Comparison of ENCODE assay signal across 26 cellular contexts in genomic region chr2:26465266-26465925, GRCh38. TPM values are rescaled to one million over a fixed set of nuclear protein-coding genes. Genes with fewer than 3 reads are reported as not detected.
"Had no signal": no experiment of that assay in that cellular context is flagged by ENCODE, and none has a peak within 500 bp of the region (broad histone marks: within the 10 kb centered on the region; RNA-seq: fewer than 3 reads in every experiment).

No MANE protein-coding gene starts in this region.

- H3K4me1 Mint-ChIP-seq: activated CD4-positive, alpha-beta memory T cell treated with anti-CD3 and anti-CD28 coated beads, Interleukin-2, amount 10 ng/mL, durations not matched to agents 7 days and 5 days; activated CD4-positive, alpha-beta T cell treated with anti-CD3 and anti-CD28 coated beads, Interleukin-2, amount 10 ng/mL, durations not matched to agents 24 days and 14 days; activated naive CD4-positive, alpha-beta T cell treated with anti-CD3 and anti-CD28 coated beads, Interleukin-2, amount 50 U/mL, for 24 hours; natural killer cell had no signal

- ATAC-seq: activated CD4-positive, CD25-positive, alpha-beta regulatory T cell treated with anti-CD3 and anti-CD28 coated beads, Interleukin-2, amount 50 U/mL, for 24 hours; activated T-cell treated with anti-CD3 and anti-CD28 coated beads, Interleukin-2, amount 50 U/mL, for 72 hours; body of pancreas; left lung; natural killer cell; right lobe of liver had no signal

- H3K27me3 ChIP-seq: body of pancreas, cardiac muscle cell, left lung, right lobe of liver had no signal

- H2AFZ ChIP-seq: parathyroid adenoma had no signal

- H3K9ac ChIP-seq: parathyroid adenoma had no signal

- H3K79me2 ChIP-seq: parathyroid adenoma had no signal

- H3K4me3 ChIP-seq: body of pancreas, cardiac muscle cell, left lung, right lobe of liver, thoracic aorta had no signal

- H3K27ac ChIP-seq: body of pancreas, cardiac muscle cell, left lung, parathyroid adenoma, right lobe of liver, thoracic aorta, VCaP had no signal

- H3K27ac Mint-ChIP-seq: activated CD4-positive, alpha-beta memory T cell treated with anti-CD3 and anti-CD28 coated beads, Interleukin-2, amount 10 ng/mL, durations not matched to agents 7 days and 5 days; activated CD4-positive, alpha-beta T cell treated with anti-CD3 and anti-CD28 coated beads, Interleukin-2, amount 10 ng/mL, durations not matched to agents 24 days and 14 days; activated T-cell treated with anti-CD3 and anti-CD28 coated beads, Interleukin-2, amount 50 U/mL, for 72 hours; dendritic cell treated with granulocyte-macrophage colony-stimulating factor and Interleukin-4, amounts not matched to agents 40 ng/mL and 50 ng/mL, for 4 days; mesothelial cell of epicardium; natural killer cell; type B pancreatic cell had no signal

- H3K36me3 Mint-ChIP-seq: mesothelial cell of epicardium, natural killer cell, type B pancreatic cell had no signal

- H3K4me1 ChIP-seq: body of pancreas, parathyroid adenoma, right lobe of liver had no signal

- H3K4me3 Mint-ChIP-seq: activated CD4-positive, alpha-beta memory T cell treated with anti-CD3 and anti-CD28 coated beads, Interleukin-2, amount 10 ng/mL, durations not matched to agents 7 days and 5 days; activated CD4-positive, alpha-beta T cell treated with anti-CD3 and anti-CD28 coated beads, Interleukin-2, amount 10 ng/mL, durations not matched to agents 24 days and 14 days; activated naive CD4-positive, alpha-beta T cell treated with anti-CD3 and anti-CD28 coated beads, Interleukin-2, amount 50 U/mL, for 24 hours; activated T-cell treated with anti-CD3 and anti-CD28 coated beads, Interleukin-2, amount 50 U/mL, for 72 hours; dendritic cell treated with granulocyte-macrophage colony-stimulating factor and Interleukin-4, amounts not matched to agents 40 ng/mL and 50 ng/mL, for 4 days; mesothelial cell of epicardium; natural killer cell; type B pancreatic cell had no signal

- H3K36me3 ChIP-seq: cardiac muscle cell, left lung, right lobe of liver, thoracic aorta had no signal

- DNase-seq: activated CD4-positive, alpha-beta memory T cell treated with anti-CD3 and anti-CD28 coated beads, Interleukin-2, amount 10 ng/mL, durations not matched to agents 7 days and 5 days; activated CD4-positive, alpha-beta T cell treated with anti-CD3 and anti-CD28 coated beads, Interleukin-2, amount 10 ng/mL, durations not matched to agents 24 days and 14 days; activated gamma-delta T cell; activated T-cell treated with anti-CD3 and anti-CD28 coated beads, Interleukin-2, amount 50 U/mL, for 72 hours; anterior cingulate cortex; effector CD4-positive, alpha-beta T cell; erythroblast; foreskin fibroblast; mammary epithelial cell; natural killer cell; stimulated activated CD4-positive, alpha-beta T cell treated with anti-CD3 and anti-CD28 coated beads, Interleukin-4, amount 100 ng/mL, for 1 hour; stimulated activated naive CD4-positive, alpha-beta T cell had no signal

- H3K27me3 Mint-ChIP-seq: activated CD4-positive, alpha-beta memory T cell treated with anti-CD3 and anti-CD28 coated beads, Interleukin-2, amount 10 ng/mL, durations not matched to agents 7 days and 5 days; activated CD4-positive, alpha-beta T cell treated with anti-CD3 and anti-CD28 coated beads, Interleukin-2, amount 10 ng/mL, durations not matched to agents 24 days and 14 days; activated naive CD4-positive, alpha-beta T cell treated with anti-CD3 and anti-CD28 coated beads, Interleukin-2, amount 50 U/mL, for 24 hours; dendritic cell treated with granulocyte-macrophage colony-stimulating factor and Interleukin-4, amounts not matched to agents 40 ng/mL and 50 ng/mL, for 4 days; type B pancreatic cell had no signal

- H3K9me3 ChIP-seq: body of pancreas, right lobe of liver had no signal

- H3K9me3 Mint-ChIP-seq: activated CD4-positive, alpha-beta T cell treated with anti-CD3 and anti-CD28 coated beads, Interleukin-2, amount 10 ng/mL, durations not matched to agents 24 days and 14 days; dendritic cell treated with granulocyte-macrophage colony-stimulating factor and Interleukin-4, amounts not matched to agents 40 ng/mL and 50 ng/mL, for 4 days had no signal

RNA-seq across cellular contexts. Expression of gene OTOF, which starts 12.5 kb away (rescaled TPM):
- total RNA-seq: cardiac muscle cell, fibroblast of lung, kidney epithelial cell, mammary epithelial cell had no signal
- polyA plus RNA-seq: cardiac muscle cell, fibroblast of lung, mammary epithelial cell had no signal
